ENCODE assay signal across 12 cellular contexts in genomic region chr3:182259579-182259978, GRCh38.
DNase-seq lines count a peak whose midpoint lies in the region; ATAC-seq and TF ChIP-seq lines count a peak whose summit lies in the region.
"Had no signal": no experiment of that assay in that cellular context is flagged by ENCODE, and none has a peak within 500 bp of the region (broad histone marks: within the 10 kb centered on the region; RNA-seq: fewer than 3 reads in every experiment).

No MANE protein-coding gene starts in this region.

- intact Hi-C loops in testis (cut with DNase I; ENCODE audit: low total_unique reads), result no loop called here

- no peaks in the 10 kb centered on the region for H3K79me2 ChIP-seq in SK-N-SH (ENCODE audit: insufficient read depth)

- TF ChIP-seq CTCF in SK-N-SH (IDR thresholded peaks at IDR 0.05), result no peak
- TF ChIP-seq CTCF in testis (IDR thresholded peaks at IDR 0.05), result no peak
- TF ChIP-seq CTCF in type B pancreatic cell (conservative IDR thresholded peaks at IDR 0.05), result no peak

- POLR2A ChIA-PET in SK-N-SH (lab: Yijun Ruan, JAX), result no interaction called here

- peaks cover 5% of the 10 kb centered on the region for H3K27me3 Mint-ChIP-seq in type B pancreatic cell

- H3K27me3 ChIP-seq in SK-N-SH (ENCODE audit: insufficient read depth) (no peaks in the 10 kb centered on the region), testis (no peaks in the 10 kb centered on the region)

- H3K27ac Mint-ChIP-seq in type B pancreatic cell, result no peak overlapping the region
- H3K27ac Mint-ChIP-seq: T-cell had no signal

- no peak overlapping the region for H3K9ac ChIP-seq in SK-N-SH

- ATAC-seq in SK-N-SH treated with all-trans-retinoic acid at 6 μM for 48 hours, result no peak
- ATAC-seq: T-cell had no signal

- H3K9me2 ChIP-seq in SK-N-SH, result no peaks in the 10 kb centered on the region

- no peak for TF ChIP-seq RAD21 in SK-N-SH (IDR thresholded peaks at IDR 0.05; ENCODE audit: low read length)

- no peaks in the 10 kb centered on the region for H3K9me3 Mint-ChIP-seq in type B pancreatic cell
- H3K9me3 Mint-ChIP-seq: T-cell had no signal

- CTCF ChIA-PET in SK-N-SH (lab: Yijun Ruan, JAX), result interaction anchor here (0.7 to 4.2 kb wide), 9 partner anchors 10 to 981 kb away, joined by 3 to 24 read pairs (median 4); partner anchors contain the start of gene SOX2

- no peak overlapping the region for H3K27ac ChIP-seq in SK-N-SH (ENCODE audit: low read depth in 2 of 2, low read length in 1 of 2)
- H3K27ac ChIP-seq in testis, result no peak overlapping the region

- DNase-seq in SK-N-SH (peak; percentile 15), astrocyte of the hippocampus (ENCODE audit: low read depth, low spot score) (peak; percentile 65), kidney tubule cell (ENCODE audit: low spot score) (peak; percentile 47), testis (peak; percentile 34), HT-29 (ENCODE audit: low spot score) (no peak), type B pancreatic cell (ENCODE audit: extremely low spot score, unreplicated experiment) (no peak), HK-2 (ENCODE audit: unreplicated experiment) (no peak)
- DNase-seq: activated CD4-positive, alpha-beta T cell treated with anti-CD3 and anti-CD28 coated beads, Interleukin-2, amount 50 U/mL, for 1 hour; activated gamma-delta T cell; cortex of kidney; T-cell had no signal

- no peaks in the 10 kb centered on the region for H3K36me3 ChIP-seq in SK-N-SH (replicated peaks in 1 of 2; ENCODE audit: control insufficient read depth in 1 of 2, insufficient read depth in 2 of 2, low read length in 1 of 2)
- H3K36me3 ChIP-seq in testis (ENCODE audit: low read depth, missing control alignments), result no peaks in the 10 kb centered on the region

- H3K4me3 ChIP-seq in SK-N-SH (ENCODE audit: low read depth in 2 of 2, low read length in 1 of 2), result no peak overlapping the region
- H3K4me3 ChIP-seq in testis, result no peak overlapping the region

- 69% methylated on average over 16 of the region's 17 CpGs for WGBS in SK-N-SH (ENCODE audit: low lambda C conversion rate)
- WGBS in testis, 2 donors, result 10 to 22% methylated on average over 17 of the region's 17 CpGs

- H3K4me1 Mint-ChIP-seq in type B pancreatic cell (ENCODE audit: unreplicated experiment), result peaks cover 18% of the 10 kb centered on the region
- H3K4me1 Mint-ChIP-seq: T-cell had no signal

- TF ChIP-seq POLR2A in testis (IDR thresholded peaks at IDR 0.05), result no peak

- no peak overlapping the region for H2AFZ ChIP-seq in SK-N-SH (ENCODE audit: low read depth)

- H3K9me3 ChIP-seq in SK-N-SH (no peaks in the 10 kb centered on the region), testis (no peaks in the 10 kb centered on the region)

- H3K4me3 Mint-ChIP-seq in type B pancreatic cell, result no peak overlapping the region
- H3K4me3 Mint-ChIP-seq: T-cell had no signal

- H3K4me1 ChIP-seq in SK-N-SH (ENCODE audit: control insufficient read depth in 1 of 2, insufficient read depth in 2 of 2, low read depth in 1 of 2, low read length in 1 of 2) (no peaks in the 10 kb centered on the region), testis (no peaks in the 10 kb centered on the region)

- H3K36me3 Mint-ChIP-seq in type B pancreatic cell, result no peaks in the 10 kb centered on the region
- H3K36me3 Mint-ChIP-seq: T-cell had no signal

- no peak overlapping the region for H3K4me2 ChIP-seq in SK-N-SH

- H4K20me1 ChIP-seq in SK-N-SH (ENCODE audit: insufficient read depth), result no peaks in the 10 kb centered on the region

- no peak for TF ChIP-seq EP300 in SK-N-SH (IDR thresholded peaks at IDR 0.05; ENCODE audit: borderline replicate concordance in 1 of 2, low read depth in 1 of 2, low read length in 1 of 2)

- H3F3A ChIP-seq in SK-N-SH (replicated peaks; ENCODE audit: insufficient read depth), result no peaks in the 10 kb centered on the region

TF ChIP-seq in SK-N-SH, 30 proteins besides CTCF, POLR2A, EP300 and RAD21 (continues in another document):
- TF ChIP-seq EZH2phosphoT487 (IDR thresholded peaks at IDR 0.05; ENCODE audit: borderline replicate concordance, low read depth), result no peak
- no peak for TF ChIP-seq ELF1 (IDR thresholded peaks at IDR 0.05)
- TF ChIP-seq PBX3 (IDR thresholded peaks at IDR 0.05), result no peak
- no peak for TF ChIP-seq MEF2A (IDR thresholded peaks at IDR 0.05; ENCODE audit: borderline replicate concordance, low read depth)
- no peak for TF ChIP-seq GATA2 (CRISPR knock-in tag; IDR thresholded peaks at IDR 0.05)
- TF ChIP-seq RFX5 (IDR thresholded peaks at IDR 0.05; ENCODE audit: low read length), result no peak
- no peak for TF ChIP-seq SIN3A (IDR thresholded peaks at IDR 0.05; ENCODE audit: borderline replicate concordance, low read depth, low read length)
- no peak for TF ChIP-seq IRF3 (IDR thresholded peaks at IDR 0.05; ENCODE audit: low read depth, low read length)
- no peak for TF ChIP-seq JUND (IDR thresholded peaks at IDR 0.05)
- no peak for TF ChIP-seq USF1 (IDR thresholded peaks at IDR 0.05; ENCODE audit: borderline replicate concordance, low read depth)
- TF ChIP-seq SMC3 (IDR thresholded peaks at IDR 0.05; ENCODE audit: low read depth, low read length), result no peak
- TF ChIP-seq MXI1 (IDR thresholded peaks at IDR 0.05; ENCODE audit: low read depth, low read length), result no peak
- no peak for TF ChIP-seq RCOR1 (IDR thresholded peaks at IDR 0.05; ENCODE audit: low read length)

TF ChIP-seq in SK-N-SH treated with all-trans-retinoic acid at 6 μM for 48 hours, 23 proteins besides CTCF, POLR2A, EP300 and RAD21:
- TF ChIP-seq CSDC2 (CRISPR knock-in tag; IDR thresholded peaks at IDR 0.05), result no peak
- no peak for TF ChIP-seq SNAI2 (CRISPR knock-in tag; IDR thresholded peaks at IDR 0.05)
- no peak for TF ChIP-seq ZC3H10 (CRISPR knock-in tag; IDR thresholded peaks at IDR 0.05)
- no peak for TF ChIP-seq CREB5 (CRISPR knock-in tag; IDR thresholded peaks at IDR 0.05; ENCODE audit: low read depth)
- no peak for TF ChIP-seq TCF4 (CRISPR knock-in tag; IDR thresholded peaks at IDR 0.05; ENCODE audit: borderline replicate concordance)

Comparison
In these comparisons a context has a peak if more than half of its experiments do, and no peak if none do; other contexts are left out.
1. DNase-seq: peak in SK-N-SH (single experiment), astrocyte of the hippocampus (single experiment), kidney tubule cell (single experiment) and testis (single experiment); none in HT-29 (single experiment), type B pancreatic cell (single experiment) and HK-2 (single experiment).